8 cellular contexts compared by ENCODE assay signal in the genomic region with DNA sequence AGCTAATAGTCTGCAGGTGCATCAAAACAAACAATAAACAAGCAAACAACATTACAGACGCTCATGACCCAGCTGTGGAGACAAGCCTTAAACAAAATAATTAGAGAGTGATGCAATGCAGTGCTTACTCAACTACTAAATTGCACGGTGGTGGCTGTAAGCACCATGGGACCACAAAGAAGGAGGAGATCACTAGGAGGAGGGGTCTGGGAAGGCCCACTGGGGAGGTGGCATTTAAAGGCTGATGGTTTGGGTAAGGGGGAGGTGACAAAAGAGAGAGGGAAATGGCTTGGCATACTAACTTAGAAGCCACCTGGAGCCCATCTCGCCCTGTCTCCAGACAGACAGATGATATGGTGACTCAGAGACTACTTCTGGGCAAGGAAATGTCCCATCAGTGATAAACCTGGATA.
DNase-seq lines count a peak whose midpoint lies in the region; ATAC-seq, FAIRE-seq and TF ChIP-seq lines count a peak whose summit lies in the region.

No MANE protein-coding gene starts in this region.

- no peaks in the 10 kb centered on the region for H3K9me3 ChIP-seq in RWPE2 (ENCODE audit: severe bottlenecking)

- H3K27me3 ChIP-seq in RWPE2 (ENCODE audit: insufficient read depth, poor library complexity, severe bottlenecking) = no peaks in the 10 kb centered on the region
- no peaks in the 10 kb centered on the region for H3K27me3 ChIP-seq in bronchial epithelial cell (ENCODE audit: control insufficient read depth, insufficient read depth, low read length)

- no peaks in the 10 kb centered on the region for H3K27me3 Mint-ChIP-seq in naive B cell

- FAIRE-seq in bronchial epithelial cell (lab: Jason Lieb, UNC) (no peak), D721Med (lab: Jason Lieb, UNC) (no peak)

- H3K36me3 Mint-ChIP-seq in naive B cell = no peaks in the 10 kb centered on the region

- H3K4me1 Mint-ChIP-seq in naive B cell = peaks cover 39 to 64% (median 64%) of the 10 kb centered on the region in 3 donors

- H3K4me3 ChIP-seq in RWPE2 (ENCODE audit: severe bottlenecking) (no peak overlapping the region), bronchial epithelial cell (ENCODE audit: low read depth, low read length) (no peak overlapping the region)

- no peak for ATAC-seq in RWPE2 (ENCODE audit: low read depth)
- no peak for ATAC-seq in naive B cell (ENCODE audit: low read depth in 2 of 2)
- ATAC-seq in HG03108 (IDR thresholded peaks at IDR 0.05; ENCODE audit: unreplicated experiment) = no peak

- DNase-seq in GM04504 (ENCODE audit: low read depth) (peak; percentile 26), RWPE2 (ENCODE audit: low spot score) (no peak), bronchial epithelial cell (ENCODE audit: low read depth) (peak; percentile 78), naive B cell (peak; percentile 48), Ammon's horn (ENCODE audit: low spot score) (no peak), D721Med (ENCODE audit: insufficient read length, low spot score) (no peak), NCI-H2107 treated with DMSO at 0.1 percent for 48 hours (lab: John Stamatoyannopoulos, UW; ENCODE audit: unreplicated experiment) (no peak)

- peaks cover 51% of the 10 kb centered on the region for H3K4me1 ChIP-seq in RWPE2 (ENCODE audit: insufficient read depth, poor library complexity, severe bottlenecking)

- H3K27ac ChIP-seq in RWPE2 (ENCODE audit: poor library complexity, severe bottlenecking) = peak overlapping the region; percentile 96

- H3K36me3 ChIP-seq in RWPE2 (ENCODE audit: low read depth) (no peaks in the 10 kb centered on the region), bronchial epithelial cell (ENCODE audit: control insufficient read depth, insufficient read depth, low read length) (no peaks in the 10 kb centered on the region)

- TF ChIP-seq CTCF in RWPE2 (IDR thresholded peaks at IDR 0.05; ENCODE audit: poor library complexity, severe bottlenecking) (no peak), bronchial epithelial cell (IDR thresholded peaks at IDR 0.05; ENCODE audit: insufficient read depth, low read length, severe bottlenecking) (no peak), D721Med (IDR thresholded peaks at IDR 0.05; ENCODE audit: insufficient read depth, missing control alignments) (no peak)

- H3K4me3 Mint-ChIP-seq in naive B cell = peak overlapping the region in 6 of 8 donors; percentile 84 to 98 (median 93)

- H3K27ac Mint-ChIP-seq in naive B cell = peak overlapping the region in 5 of 6 donors; percentile 98 to 99 (median 99)

- H3K9me3 Mint-ChIP-seq in naive B cell = no peaks in the 10 kb centered on the region

Comparison
In these comparisons a context has a peak if more than half of its experiments do, and no peak if none do; other contexts are left out.
1. DNase-seq: peak in GM04504 (single experiment), bronchial epithelial cell (single experiment) and naive B cell (single experiment); none in RWPE2 (single experiment), Ammon's horn (single experiment), D721Med (single experiment) and NCI-H2107 treated with DMSO at 0.1 percent for 48 hours (single experiment).